5 cellular contexts compared by ENCODE assay signal in genomic region chr3:100588251-100588650, GRCh38.
"Had no signal": no experiment of that assay in that cellular context is flagged by ENCODE, and none has a peak within 500 bp of the region (broad histone marks: within the 10 kb centered on the region; RNA-seq: fewer than 3 reads in every experiment).

No MANE protein-coding gene starts in this region.

- DNase-seq: IMR-90, KBM-7, KG1 had no signal

- ATAC-seq: HepG2, K562 had no signal
